9 cellular contexts compared by ENCODE assay signal in genomic region chr16:2751577-2752034, GRCh38. TPM values are rescaled to one million over a fixed set of nuclear protein-coding genes. Genes with fewer than 3 reads are reported as not detected.
DNase-seq lines count a peak whose midpoint lies in the region; ATAC-seq and TF ChIP-seq lines count a peak whose summit lies in the region.
"Had no signal": no experiment of that assay in that cellular context is flagged by ENCODE, and none has a peak within 500 bp of the region (broad histone marks: within the 10 kb centered on the region; RNA-seq: fewer than 3 reads in every experiment).

No MANE protein-coding gene starts in this region.

- peaks cover 18% of the 10 kb centered on the region for H3K36me3 ChIP-seq in HUES64 (ENCODE audit: insufficient read depth, low read length)
- H3K36me3 ChIP-seq in heart left ventricle = peaks cover 0 to 11% (median 4%) of the 10 kb centered on the region in 9 donors
- H3K36me3 ChIP-seq in skeletal muscle satellite cell (ENCODE audit: insufficient read depth, low read length) = peaks cover 10% of the 10 kb centered on the region

- peak overlapping the region; percentile 73 for H3K4me3 ChIP-seq in HUES64 (ENCODE audit: low read length)
- peak overlapping the region; percentile 82 for H3K4me3 ChIP-seq in WI38 (ENCODE audit: low read depth, low read length)
- H3K4me3 ChIP-seq in heart left ventricle = peak overlapping the region in 11 of 12 donors; percentile 56 to 99 (median 89)
- H3K4me3 ChIP-seq in skeletal muscle satellite cell (ENCODE audit: low read length) = peak overlapping the region; percentile 86

- H3K4me3 Mint-ChIP-seq in CD14-positive monocyte = peak overlapping the region; percentile 86 to 95

- H3K36me3 Mint-ChIP-seq in CD14-positive monocyte = peaks cover 8 to 29% of the 10 kb centered on the region in 2 donors

- 14% methylated on average over 23 of the region's 23 CpGs for WGBS in HUES64
- WGBS in heart left ventricle, 4 donors = 53 to 58% (median 56%) methylated on average over 23 of the region's 23 CpGs

- intact Hi-C loops in CD14-positive monocyte (cut with micrococcal nuclease) = no loop called here
- intact Hi-C loops in heart left ventricle (cut with DNase I) = loop anchor here in 6 of 10 donors (1.0 to 10.0 kb wide), 6 partner anchors 25 to 77 kb away; partner anchors contain the start of genes ELOB (in 5 of the 6) and KCTD5 (in 1 of the 6)

- H3K27me3 ChIP-seq in HUES64 (ENCODE audit: insufficient read depth, low read length) (no peaks in the 10 kb centered on the region), heart left ventricle (no peaks in the 10 kb centered on the region), skeletal muscle satellite cell (ENCODE audit: control insufficient read depth, insufficient read depth, low read length) (no peaks in the 10 kb centered on the region)

- H3K9me3 ChIP-seq in HUES64 (ENCODE audit: insufficient read depth, low read depth, low read length) (no peaks in the 10 kb centered on the region), heart left ventricle (no peaks in the 10 kb centered on the region), skeletal muscle satellite cell (replicated peaks; ENCODE audit: low read length) (no peaks in the 10 kb centered on the region)

- peak overlapping the region; percentile 96 to 99 (median 98) for H3K27ac Mint-ChIP-seq in CD14-positive monocyte

- peaks cover 0 to 4% (median 0%) of the 10 kb centered on the region in 7 donors for H3K9me3 Mint-ChIP-seq in CD14-positive monocyte

- ATAC-seq in GM19025 (IDR thresholded peaks at IDR 0.05; ENCODE audit: low read depth, unreplicated experiment) (peak; percentile 25), heart left ventricle (no peak), HG03175 (IDR thresholded peaks at IDR 0.05; ENCODE audit: unreplicated experiment) (no peak)

- H3K4me1 ChIP-seq in HUES64 (ENCODE audit: insufficient read depth, low read length) = peaks cover 11% of the 10 kb centered on the region
- peaks cover 8 to 43% (median 35%) of the 10 kb centered on the region in 12 donors for H3K4me1 ChIP-seq in heart left ventricle
- peaks cover 27% of the 10 kb centered on the region for H3K4me1 ChIP-seq in skeletal muscle satellite cell (ENCODE audit: control insufficient read depth, insufficient read depth, low read length)

- H3K4me2 ChIP-seq in skeletal muscle satellite cell (ENCODE audit: low read length) = peak overlapping the region; percentile 94

- TF ChIP-seq CTCF in CD14-positive monocyte (IDR thresholded peaks at IDR 0.05) (no peak), WI38 (IDR thresholded peaks at IDR 0.05; ENCODE audit: low read depth, low read length) (no peak), heart left ventricle (IDR thresholded peaks at IDR 0.05) (no peak)

- H3K27me3 Mint-ChIP-seq in CD14-positive monocyte (ENCODE audit: low read depth in 3 of 3) = peaks cover 0 to 3% (median 0%) of the 10 kb centered on the region in 3 donors

- peak overlapping the region; percentile 99 for H3K27ac ChIP-seq in HUES64 (ENCODE audit: low read depth, low read length)
- H3K27ac ChIP-seq in heart left ventricle = peak overlapping the region; percentile 97 to 100 (median 98)

- DNase-seq in CD14-positive monocyte (ENCODE audit: low spot score) (no peak), heart left ventricle (peak in 2 of 5 donors; percentile 40 to 61), cerebellum (ENCODE audit: low spot score) (no peak)

- TF ChIP-seq POLR2A in heart left ventricle (IDR thresholded peaks at IDR 0.05) = no peak

- H3K4me1 Mint-ChIP-seq in CD14-positive monocyte = peaks cover 38% of the 10 kb centered on the region

- peak overlapping the region; percentile 95 for H3K9ac ChIP-seq in HUES64 (ENCODE audit: low read depth, low read length)
- peak overlapping the region; percentile 95 for H3K9ac ChIP-seq in skeletal muscle satellite cell (ENCODE audit: low read depth, low read length)

RNA-seq across cellular contexts. Expression of gene SRRM2, which starts 0.8 kb away (rescaled TPM):
- polyA plus RNA-seq in CD14-positive monocyte (10 to 100 TPM; 19.0 to 31.8 TPM), heart left ventricle (100 to 1,000 TPM; 196 to 540 TPM)
- polyA plus RNA-seq in HUES64 (2013, experiment 1 of 2) = 298 TPM
- polyA plus RNA-seq in HUES64 (2013, experiment 2 of 2) = 286 TPM
- total RNA-seq in heart left ventricle (100 to 1,000 TPM; 112 to 315 (median 233) TPM), cerebellum (74.1 TPM)
- 50.2 and 53.7 TPM in 2 replicates for total RNA-seq in skeletal muscle satellite cell (2012; rRNA removed)

RNA-seq across cellular contexts. Expression of gene ELOB, which starts 25.5 kb away (rescaled TPM):
- polyA plus RNA-seq in CD14-positive monocyte (100 to 1,000 TPM; 363 to 405 TPM), heart left ventricle (100 to 1,000 TPM; 462 to 926 TPM)
- polyA plus RNA-seq in HUES64 (2013, experiment 1 of 2) = 208 TPM
- polyA plus RNA-seq in HUES64 (2013, experiment 2 of 2) = 201 TPM
- total RNA-seq in heart left ventricle (1,000 to 10,000 TPM in 1 of 9 donors, 100 to 1,000 TPM in 8; 213 to 1,067 (median 294) TPM), cerebellum (98.8 TPM)
- total RNA-seq in skeletal muscle satellite cell (2012; rRNA removed) = 303 and 418 TPM in 2 replicates

RNA-seq across cellular contexts. Expression of gene PRSS27, which starts 31.6 kb away (rescaled TPM):
- not detected for polyA plus RNA-seq in CD14-positive monocyte
- polyA plus RNA-seq in HUES64 (2013, experiment 1 of 2) = 1.6 TPM
- polyA plus RNA-seq in HUES64 (2013, experiment 2 of 2) = 1.1 TPM
- total RNA-seq in heart left ventricle = 1 to 10 TPM in 1 of 9 donors, under 1 TPM in 5, not detected in 3; 0.19 to 1.3 (median 0.53) TPM
- polyA plus RNA-seq in heart left ventricle = under 1 TPM; 0.25 to 0.38 TPM
- 0.44 and 0.51 TPM in 2 replicates for total RNA-seq in skeletal muscle satellite cell (2012; rRNA removed)
- 2.6 TPM for total RNA-seq in cerebellum

RNA-seq across cellular contexts. Expression of gene PRSS33, which starts 35.8 kb away (rescaled TPM):
- polyA plus RNA-seq in CD14-positive monocyte = not detected
- polyA plus RNA-seq in HUES64 (2013, experiment 1 of 2) = not detected
- polyA plus RNA-seq in HUES64 (2013, experiment 2 of 2) = 0.51 TPM
- total RNA-seq in heart left ventricle = not detected
- polyA plus RNA-seq in heart left ventricle = not detected
- total RNA-seq in skeletal muscle satellite cell (2012; rRNA removed) = not detected in 2 replicates
- not detected for total RNA-seq in cerebellum
- total RNA-seq: RPMI7951 had no signal

RNA-seq across cellular contexts. Expression of gene PRSS41, which starts 46.7 kb away (rescaled TPM):
- not detected for polyA plus RNA-seq in CD14-positive monocyte
- not detected for polyA plus RNA-seq in HUES64 (2013, experiment 1 of 2)
- polyA plus RNA-seq in HUES64 (2013, experiment 2 of 2) = not detected
- total RNA-seq in heart left ventricle = not detected
- not detected for polyA plus RNA-seq in heart left ventricle
- not detected in 2 replicates for total RNA-seq in skeletal muscle satellite cell (2012; rRNA removed)
- not detected for total RNA-seq in cerebellum
- total RNA-seq: RPMI7951 had no signal

Comparison
In these comparisons a context has a peak if more than half of its experiments do, and no peak if none do; other contexts are left out.
1. intact Hi-C loops: an anchor here in heart left ventricle (1.0 to 10.0 kb wide); none called in CD14-positive monocyte.